In the genomic region with DNA sequence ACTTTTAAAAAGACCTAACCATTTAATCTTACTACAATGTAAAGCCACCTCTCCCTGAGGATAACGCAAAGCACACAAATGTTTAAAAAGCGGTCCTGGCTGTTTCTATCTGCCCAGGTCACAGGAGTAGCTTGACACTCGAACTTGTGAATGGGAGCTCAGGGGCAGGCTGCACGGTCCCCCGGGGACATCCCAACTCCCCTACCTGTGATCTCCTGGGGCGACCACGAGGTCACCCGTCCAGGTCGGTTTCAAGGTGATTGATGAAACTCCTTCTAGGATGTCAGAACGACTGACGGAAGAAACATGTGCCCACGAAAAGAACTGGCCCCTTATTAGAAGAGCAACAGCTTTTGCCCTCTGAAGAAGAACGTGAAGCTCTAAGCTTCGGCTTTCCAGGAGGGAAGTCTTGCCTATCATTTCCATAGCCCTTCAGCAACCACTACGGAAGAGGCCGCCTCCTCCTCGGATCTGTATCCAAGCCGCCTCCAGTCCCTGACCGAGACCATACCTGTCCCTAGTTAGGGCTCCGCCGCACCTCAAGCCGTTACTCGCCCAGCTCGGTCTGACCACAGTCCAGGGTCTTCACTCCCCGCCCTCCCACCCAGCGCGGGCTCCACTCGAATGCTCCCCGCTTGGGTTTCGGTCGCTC, we compare ENCODE assay signal across 1 cellular context.
TF ChIP-seq lines count a peak whose summit lies in the region.

No MANE protein-coding gene starts in this region.

TF ChIP-seq in HCT116, 20 proteins besides CTCF, POLR2A, EP300 and RAD21 (continued from another document):
- no peak for TF ChIP-seq EZH2phosphoT487 (IDR thresholded peaks at IDR 0.05; ENCODE audit: borderline replicate concordance)
- TF ChIP-seq ELF1 (IDR thresholded peaks at IDR 0.05; ENCODE audit: borderline replicate concordance, low read depth) = no peak
- TF ChIP-seq, protein P1, sequence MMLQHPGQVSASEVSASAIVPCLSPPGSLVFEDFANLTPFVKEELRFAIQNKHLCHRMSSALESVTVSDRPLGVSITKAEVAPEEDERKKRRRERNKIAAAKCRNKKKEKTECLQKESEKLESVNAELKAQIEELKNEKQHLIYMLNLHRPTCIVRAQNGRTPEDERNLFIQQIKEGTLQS (IDR thresholded peaks at IDR 0.05) = no peak
- TF ChIP-seq ZNF274 (IDR thresholded peaks at IDR 0.05; ENCODE audit: low read depth, low read length) = no peak
- TF ChIP-seq FOSL1 (IDR thresholded peaks at IDR 0.05; ENCODE audit: low read depth) = no peak
- no peak for TF ChIP-seq ZFX (IDR thresholded peaks at IDR 0.05)
- TF ChIP-seq POLR2AphosphoS5 (IDR thresholded peaks at IDR 0.05; ENCODE audit: low read depth, low read length) = no peak
- TF ChIP-seq YY1 (IDR thresholded peaks at IDR 0.05; ENCODE audit: extremely low read depth, insufficient replicate concordance, low read depth, low read length) = no peak
- TF ChIP-seq, protein P2, sequence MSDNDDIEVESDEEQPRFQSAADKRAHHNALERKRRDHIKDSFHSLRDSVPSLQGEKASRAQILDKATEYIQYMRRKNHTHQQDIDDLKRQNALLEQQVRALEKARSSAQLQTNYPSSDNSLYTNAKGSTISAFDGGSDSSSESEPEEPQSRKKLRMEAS (IDR thresholded peaks at IDR 0.05) = no peak
